In the genomic region with DNA sequence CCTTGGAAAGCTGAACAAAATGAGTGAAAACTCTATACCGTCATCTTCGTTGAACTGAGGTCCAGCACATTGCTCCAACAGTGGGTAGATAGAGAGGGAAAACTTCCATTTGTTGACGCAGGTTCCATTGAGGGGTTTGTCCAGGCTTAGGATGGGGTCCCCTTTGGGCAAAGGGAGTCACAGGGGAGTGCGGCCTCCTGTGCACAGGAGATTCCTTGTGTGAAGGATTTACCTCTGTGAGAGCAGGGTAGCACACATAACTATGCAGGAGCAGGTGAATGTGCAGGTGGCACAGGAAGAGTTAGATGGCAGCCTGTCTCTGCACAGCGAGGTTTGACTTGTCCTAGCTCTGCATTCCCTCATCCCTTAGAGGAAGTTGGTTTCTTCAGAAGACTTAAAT, we compare ENCODE assay signal across 15 cellular contexts.
A peak's percentile ranks its signal among the peaks of the same experiment; 100 is the strongest.
DNase-seq lines count a peak whose midpoint lies in the region; ATAC-seq and TF ChIP-seq lines count a peak whose summit lies in the region.
"Had no signal": no experiment of that assay in that cellular context is flagged by ENCODE, and none has a peak within 500 bp of the region (broad histone marks: within the 10 kb centered on the region; RNA-seq: fewer than 3 reads in every experiment).

No MANE protein-coding gene starts in this region.

- no peaks in the 10 kb centered on the region for H3K9me1 ChIP-seq in IMR-90 (ENCODE audit: insufficient read depth, low read length)

- peaks cover 66% of the 10 kb centered on the region for H3K36me3 ChIP-seq in IMR-90 (ENCODE audit: control insufficient read depth, insufficient read depth, low read length)
- peaks cover 41 to 84% (median 82%) of the 10 kb centered on the region in 5 donors for H3K36me3 ChIP-seq in subcutaneous abdominal adipose tissue (ENCODE audit: control insufficient read depth in 5 of 5, insufficient read depth in 5 of 5, low read length in 5 of 5)
- H3K36me3 ChIP-seq: HAP-1 had no signal

- POLR2A ChIA-PET in IMR-90 (lab: Charles Lee; ENCODE audit: unreplicated experiment) = no interaction called here

- H3K18ac ChIP-seq in IMR-90 (ENCODE audit: low read depth, low read length) = no peak overlapping the region

- no peaks in the 10 kb centered on the region; a peak in 1 of 4 replicates for H3K79me1 ChIP-seq in IMR-90 (ENCODE audit: low read depth in 1 of 2, low read length in 2 of 2)

- BruUV-seq in IMR-90 (replicated peaks; lab: Mats Ljungman, UMichigan) = TSS peak; percentile 29

- H2AK9ac ChIP-seq in IMR-90 (replicated peaks; ENCODE audit: low read depth, low read length, poor library complexity) = no peak overlapping the region

- TF ChIP-seq CTCF in IMR-90 (conservative IDR thresholded peaks at IDR 0.05; ENCODE audit: low read depth, low read length) (no peak), coronary artery (IDR thresholded peaks at IDR 0.05) (no peak)

- no peak overlapping the region for H4K5ac ChIP-seq in IMR-90 (ENCODE audit: low read depth, low read length)

- in situ Hi-C loops in IMR-90 (cut with MboI; ENCODE audit: low sequenced_read_pairs) = no loop called here

- TF ChIP-seq POLR2A in IMR-90 (IDR thresholded peaks at IDR 0.05; ENCODE audit: low read depth, low read length) = no peak

- H2AK5ac ChIP-seq in IMR-90 (ENCODE audit: low read depth, low read length) = no peak overlapping the region

- no peak overlapping the region for H3K4me2 ChIP-seq in IMR-90 (ENCODE audit: low read depth, low read length)

- no CpG with 5 or more reads among the region's 5 CpGs for WGBS in IMR-90 (ENCODE audit: extremely low coverage in 2 of 2, insufficient read length in 1 of 2), 2 experiments

- no peak overlapping the region for H2BK15ac ChIP-seq in IMR-90 (ENCODE audit: low read depth, low read length)

- H3K27ac ChIP-seq in IMR-90 (ENCODE audit: insufficient read depth, low read length) = no peak overlapping the region
- H3K27ac ChIP-seq in coronary artery = no peak overlapping the region
- H3K27ac ChIP-seq in subcutaneous abdominal adipose tissue (ENCODE audit: low read depth, low read length) = no peak overlapping the region

- no peak overlapping the region for H2BK5ac ChIP-seq in IMR-90 (ENCODE audit: low read depth, low read length, poor library complexity, severe bottlenecking)

- H3K4me3 ChIP-seq in IMR-90 (ENCODE audit: insufficient read depth, low read depth, low read length) = no peak overlapping the region
- no peak overlapping the region for H3K4me3 ChIP-seq in coronary artery
- peak overlapping the region in 4 of 5 donors; percentile 17 to 49 (median 42) for H3K4me3 ChIP-seq in subcutaneous abdominal adipose tissue (ENCODE audit: low read depth in 1 of 5, low read length in 5 of 5)
- H3K4me3 ChIP-seq: HAP-1 had no signal

- H3K9ac ChIP-seq in IMR-90 (ENCODE audit: low read depth, low read length) (no peak overlapping the region), subcutaneous abdominal adipose tissue (ENCODE audit: low read length in 5 of 5) (no peak overlapping the region)

- no peak overlapping the region for H4K8ac ChIP-seq in IMR-90 (ENCODE audit: low read depth in 2 of 2, low read length in 2 of 2)

- H3K4me1 ChIP-seq in IMR-90 (ENCODE audit: control insufficient read depth, insufficient read depth, low read length) (no peaks in the 10 kb centered on the region), subcutaneous abdominal adipose tissue (ENCODE audit: control insufficient read depth in 5 of 5, insufficient read depth in 5 of 5, low read length in 5 of 5) (no peaks in the 10 kb centered on the region)
- H3K4me1 ChIP-seq: HAP-1 had no signal

- dilution Hi-C loops in IMR-90 (cut with HindIII; ENCODE audit: low sequenced_read_pairs, unreplicated experiment) = no loop called here

- no peak for TF ChIP-seq RAD21 in IMR-90 (IDR thresholded peaks at IDR 0.05; ENCODE audit: low read length)

- no peak overlapping the region for H2BK20ac ChIP-seq in IMR-90 (ENCODE audit: low read depth, low read length)

- CTCF ChIA-PET in IMR-90 (lab: Yijun Ruan, JAX) = no interaction called here

- intact Hi-C loops in IMR-90 (cut with micrococcal nuclease) = loop anchor here (10.0 kb wide), 1 partner anchor 59 kb away; no protein-coding TSS in a partner anchor

- DNase-seq in IMR-90 (no peak), coronary artery (ENCODE audit: low spot score) (peak; percentile 45), left lobe of liver (ENCODE audit: low spot score) (peak; percentile 16), DMS 273 treated with DMSO at 0.1 percent for 48 hours (lab: John Stamatoyannopoulos, UW) (no peak)
- DNase-seq: C1 segment of cervical spinal cord; Calu3; CD4-positive, alpha-beta memory T cell; COR-L47; DMS153; DND-41; GOT3; HFFc6 had no signal

- H3K9me3 ChIP-seq in IMR-90 (ENCODE audit: control insufficient read depth, insufficient read depth, low read length) (peaks cover 34% of the 10 kb centered on the region), subcutaneous abdominal adipose tissue (ENCODE audit: control insufficient read depth in 5 of 5, low read length in 5 of 5) (peaks cover 67 to 94% (median 81%) of the 10 kb centered on the region in 5 donors)
- H3K9me3 ChIP-seq: HAP-1 had no signal

- no peak overlapping the region for H2AFZ ChIP-seq in IMR-90 (replicated peaks; ENCODE audit: low read length, poor library complexity)

- no peak overlapping the region for H3K56ac ChIP-seq in IMR-90 (ENCODE audit: extremely low read depth, insufficient read depth, low read length)

- H3K27me3 ChIP-seq in IMR-90 (ENCODE audit: control insufficient read depth, insufficient read depth, low read length) (no peaks in the 10 kb centered on the region), subcutaneous abdominal adipose tissue (ENCODE audit: control insufficient read depth in 5 of 5, insufficient read depth in 4 of 5, low read length in 5 of 5) (no peaks in the 10 kb centered on the region)

- no peak overlapping the region for H4K91ac ChIP-seq in IMR-90 (ENCODE audit: insufficient read depth, low read depth, low read length)

- H2BK120ac ChIP-seq in IMR-90 (ENCODE audit: low read depth, low read length) = no peak overlapping the region

- ATAC-seq in IMR-90 (ENCODE audit: low read depth) (no peak), left lobe of liver (no peak), HG03097 (IDR thresholded peaks at IDR 0.05; ENCODE audit: low FRiP score, unreplicated experiment) (no peak)

- H3K23ac ChIP-seq in IMR-90 (ENCODE audit: low read depth, low read length) = no peak overlapping the region

- no peak overlapping the region for H3K4ac ChIP-seq in IMR-90 (ENCODE audit: low read depth, low read length)

- no peaks in the 10 kb centered on the region for H4K20me1 ChIP-seq in IMR-90 (ENCODE audit: insufficient read depth, low read length)

- no peak overlapping the region for H3K14ac ChIP-seq in IMR-90 (replicated peaks; ENCODE audit: low read depth, low read length)

TF ChIP-seq in IMR-90, 13 proteins besides CTCF, POLR2A, EP300 and RAD21:
- TF ChIP-seq SMC3 (IDR thresholded peaks at IDR 0.05; ENCODE audit: low read depth, low read length) (no peak), MAFK (IDR thresholded peaks at IDR 0.05; ENCODE audit: low read depth, low read length) (no peak), RFX5 (IDR thresholded peaks at IDR 0.05; ENCODE audit: low read depth, low read length) (no peak), NFE2L2 (IDR thresholded peaks at IDR 0.05; ENCODE audit: low read depth, low read length) (no peak), CHD1 (IDR thresholded peaks at IDR 0.05; ENCODE audit: low read depth, low read length) (no peak), BHLHE40 (IDR thresholded peaks at IDR 0.05; ENCODE audit: low read depth, low read length) (no peak), MXI1 (IDR thresholded peaks at IDR 0.05; ENCODE audit: borderline replicate concordance, low read depth, low read length) (no peak), FOS (IDR thresholded peaks at IDR 0.05; ENCODE audit: low read depth, low read length) (no peak), RCOR1 (IDR thresholded peaks at IDR 0.05; ENCODE audit: insufficient replicate concordance, low read length) (no peak), CEBPB (IDR thresholded peaks at IDR 0.05; ENCODE audit: low read depth, low read length) (no peak), MAZ (IDR thresholded peaks at IDR 0.05; ENCODE audit: borderline replicate concordance, low read depth, low read length) (no peak)
- TF ChIP-seq, protein P1, sequence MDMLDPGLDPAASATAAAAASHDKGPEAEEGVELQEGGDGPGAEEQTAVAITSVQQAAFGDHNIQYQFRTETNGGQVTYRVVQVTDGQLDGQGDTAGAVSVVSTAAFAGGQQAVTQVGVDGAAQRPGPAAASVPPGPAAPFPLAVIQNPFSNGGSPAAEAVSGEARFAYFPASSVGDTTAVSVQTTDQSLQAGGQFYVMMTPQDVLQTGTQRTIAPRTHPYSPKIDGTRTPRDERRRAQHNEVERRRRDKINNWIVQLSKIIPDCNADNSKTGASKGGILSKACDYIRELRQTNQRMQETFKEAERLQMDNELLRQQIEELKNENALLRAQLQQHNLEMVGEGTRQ (IDR thresholded peaks at IDR 0.05; ENCODE audit: low read depth, low read length) = no peak
- TF ChIP-seq, protein P2, sequence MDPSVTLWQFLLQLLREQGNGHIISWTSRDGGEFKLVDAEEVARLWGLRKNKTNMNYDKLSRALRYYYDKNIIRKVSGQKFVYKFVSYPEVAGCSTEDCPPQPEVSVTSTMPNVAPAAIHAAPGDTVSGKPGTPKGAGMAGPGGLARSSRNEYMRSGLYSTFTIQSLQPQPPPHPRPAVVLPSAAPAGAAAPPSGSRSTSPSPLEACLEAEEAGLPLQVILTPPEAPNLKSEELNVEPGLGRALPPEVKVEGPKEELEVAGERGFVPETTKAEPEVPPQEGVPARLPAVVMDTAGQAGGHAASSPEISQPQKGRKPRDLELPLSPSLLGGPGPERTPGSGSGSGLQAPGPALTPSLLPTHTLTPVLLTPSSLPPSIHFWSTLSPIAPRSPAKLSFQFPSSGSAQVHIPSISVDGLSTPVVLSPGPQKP (IDR thresholded peaks at IDR 0.05; ENCODE audit: borderline replicate concordance, low read depth, low read length) = no peak

Comparison
In these comparisons a context has a peak if more than half of its experiments do, and no peak if none do; other contexts are left out.
1. DNase-seq: peak in coronary artery (single experiment) and left lobe of liver (single experiment); none in IMR-90 (single experiment) and DMS 273 treated with DMSO at 0.1 percent for 48 hours (single experiment).
2. H3K4me3 ChIP-seq: peak in subcutaneous abdominal adipose tissue (4 of 5); none in IMR-90 (single experiment) and coronary artery (single experiment).